Comparison of ENCODE assay signal across 29 cellular contexts in genomic region chr2:138102664-138103063, GRCh38.
"Had no signal": no experiment of that assay in that cellular context is flagged by ENCODE, and none has a peak within 500 bp of the region (broad histone marks: within the 10 kb centered on the region; RNA-seq: fewer than 3 reads in every experiment).

No MANE protein-coding gene starts in this region.

- ATAC-seq: naive thymus-derived CD8-positive, alpha-beta T cell; natural killer cell treated with Interleukin-12 subunit alpha and Interleukin-12 subunit beta and Interleukin-15 and Interleukin-18, amount 100 ng/mL, for 72 hours; pancreas; sciatic nerve; stimulated activated memory B cell treated with anti-CD40 and anti-IgM and Interleukin-4, amounts not matched to agents 10 μg/mL and 1 μg/mL and 100 μg/mL, for 72 hours; stimulated activated naive CD8-positive, alpha-beta T cell treated with anti-CD3 and anti-CD28 coated beads, Interleukin-15, amount 100 ng/mL, for 72 hours; stimulated activated naive CD8-positive, alpha-beta T cell treated with anti-CD3 and anti-CD28 coated beads, Interleukin-15, Interleukin-2, amounts not matched to agents 100 U/mL and 50 U/mL, for 24 hours; upper lobe of right lung had no signal

- DNase-seq: naive thymus-derived CD8-positive, alpha-beta T cell; nephron progenitor cell; nucleus accumbens; pancreas; retina; spleen; stimulated activated CD4-positive, alpha-beta T cell treated with anti-CD3 and anti-CD28 coated beads, Interleukin-12 subunit alpha, Interleukin-12 subunit beta, amount 100 ng/mL, for 4 hours; stimulated activated CD4-positive, alpha-beta T cell treated with anti-CD3 and anti-CD28 coated beads, Interleukin-1b, Interleukin-23, amount 100 ng/mL, for 48 hours; stimulated activated CD4-positive, alpha-beta T cell treated with anti-CD3 and anti-CD28 coated beads, Interleukin-4, amount 100 ng/mL, for 1 hour; stimulated activated CD4-positive, alpha-beta T cell treated with anti-CD3 and anti-CD28 coated beads, Interleukin-4, amount 100 ng/mL, for 4 hours; stimulated activated CD8-positive, alpha-beta memory T cell treated with anti-CD3 and anti-CD28 coated beads, Interleukin-4, amount 100 ng/mL, for 48 hours; stimulated activated naive CD4-positive, alpha-beta T cell; stimulated activated naive CD8-positive, alpha-beta T cell treated with anti-CD3 and anti-CD28 coated beads, Interleukin-15, amount 100 ng/mL, for 72 hours; stimulated activated naive CD8-positive, alpha-beta T cell treated with anti-CD3 and anti-CD28 coated beads, Interleukin-15, Interleukin-2, amounts not matched to agents 100 U/mL and 50 U/mL, for 24 hours; substantia nigra; testis; tibial artery; transverse colon; upper lobe of right lung; uterus had no signal

- H3K27me3 ChIP-seq: neutrophil, pancreas, right atrium auricular region, spleen, suprapubic skin, testis, tibial artery, transverse colon, upper lobe of right lung, uterus had no signal

- H3K9me3 ChIP-seq: neutrophil, pancreas, prostate gland, right atrium auricular region, suprapubic skin, testis, tibial artery, transverse colon, upper lobe of right lung, uterus had no signal

- FAIRE-seq: pancreas had no signal

- H3K27ac ChIP-seq: neutrophil, pancreas, prostate gland, right atrium auricular region, skin epidermis, spleen, suprapubic skin, testis, tibial artery, transverse colon, upper lobe of right lung, uterus had no signal

- H3K4me3 ChIP-seq: pancreas, prostate gland, right atrium auricular region, skin epidermis, smooth muscle cell, spleen, suprapubic skin, testis, tibial artery, transverse colon, upper lobe of right lung, uterus had no signal

- H3K36me3 ChIP-seq: neutrophil, pancreas, prostate gland, right atrium auricular region, spleen, suprapubic skin, tibial artery, transverse colon, upper lobe of right lung, uterus had no signal

- H3K4me2 ChIP-seq: smooth muscle cell had no signal

- H3K4me1 ChIP-seq: pancreas, prostate gland, right atrium auricular region, spleen, suprapubic skin, testis, transverse colon, upper lobe of right lung, uterus had no signal
